Comparison of ENCODE assay signal across 11 cellular contexts in genomic region chr4:113646456-113646809, GRCh38.
DNase-seq lines count a peak whose midpoint lies in the region; ATAC-seq and TF ChIP-seq lines count a peak whose summit lies in the region.
"Had no signal": no experiment of that assay in that cellular context is flagged by ENCODE, and none has a peak within 500 bp of the region (broad histone marks: within the 10 kb centered on the region; RNA-seq: fewer than 3 reads in every experiment).

No MANE protein-coding gene starts in this region.

- no peaks in the 10 kb centered on the region for H3K9me3 ChIP-seq in SJCRH30 (replicated peaks)
- H3K9me3 ChIP-seq in hepatocyte (ENCODE audit: low read depth) = no peaks in the 10 kb centered on the region

- H3K27ac ChIP-seq in SJCRH30 (no peak overlapping the region), hepatocyte (peak overlapping the region; percentile 67)
- H3K27ac ChIP-seq: KMS-11, SK-N-MC had no signal

- no peaks in the 10 kb centered on the region for H3K9me3 Mint-ChIP-seq in stimulated activated effector memory CD8-positive, alpha-beta T cell treated with anti-CD3 and anti-CD28 coated beads, Interleukin-12 subunit alpha, Interleukin-12 subunit beta, amount 100 ng/mL, for 72 hours
- H3K9me3 Mint-ChIP-seq: activated T-cell treated with anti-CD3 and anti-CD28 coated beads, Interleukin-2, amount 50 U/mL, for 4 hours had no signal

- no peak overlapping the region for H2AFZ ChIP-seq in hepatocyte

- H3K27me3 ChIP-seq in SJCRH30 (no peaks in the 10 kb centered on the region), hepatocyte (no peaks in the 10 kb centered on the region)

- H4K20me1 ChIP-seq in hepatocyte (ENCODE audit: insufficient read depth, poor library complexity, severe bottlenecking) = no peaks in the 10 kb centered on the region

- no peak for ATAC-seq in stimulated activated effector memory CD8-positive, alpha-beta T cell treated with anti-CD3 and anti-CD28 coated beads, Interleukin-12 subunit alpha, Interleukin-12 subunit beta, amount 100 ng/mL, for 72 hours
- ATAC-seq in HG02938 (IDR thresholded peaks at IDR 0.05; ENCODE audit: unreplicated experiment) = no peak
- ATAC-seq: activated T-cell treated with anti-CD3 and anti-CD28 coated beads, Interleukin-2, amount 50 U/mL, for 4 hours had no signal

- peak overlapping the region; percentile 33 for H3K27ac Mint-ChIP-seq in stimulated activated effector memory CD8-positive, alpha-beta T cell treated with anti-CD3 and anti-CD28 coated beads, Interleukin-12 subunit alpha, Interleukin-12 subunit beta, amount 100 ng/mL, for 72 hours

- TF ChIP-seq CTCF in hepatocyte (IDR thresholded peaks at IDR 0.05; ENCODE audit: poor library complexity) = no peak

- peak overlapping the region; percentile 54 for H3K4me2 ChIP-seq in hepatocyte
- H3K4me2 ChIP-seq: KMS-11 had no signal

- H3K79me2 ChIP-seq in hepatocyte = peaks cover 74% of the 10 kb centered on the region

- H3K4me1 ChIP-seq in SJCRH30 = peaks cover 15% of the 10 kb centered on the region
- H3K4me1 ChIP-seq in hepatocyte (ENCODE audit: insufficient read depth) = peaks cover 48% of the 10 kb centered on the region

- H3K4me1 Mint-ChIP-seq in stimulated activated effector memory CD8-positive, alpha-beta T cell treated with anti-CD3 and anti-CD28 coated beads, Interleukin-12 subunit alpha, Interleukin-12 subunit beta, amount 100 ng/mL, for 72 hours = peaks cover 43% of the 10 kb centered on the region

- H3K4me3 ChIP-seq in SJCRH30 (no peak overlapping the region), hepatocyte (no peak overlapping the region)
- H3K4me3 ChIP-seq: SK-N-MC had no signal

- DNase-seq in NCI-H510A treated with DMSO at 0.1 percent for 48 hours (lab: John Stamatoyannopoulos, UW) (peak; percentile 42), NCI-H510A (lab: John Stamatoyannopoulos, UW) (no peak), SJCRH30 (peak; percentile 29 to 45), hepatocyte (ENCODE audit: low spot score) (peak; percentile 30), NCI-H1048 (lab: John Stamatoyannopoulos, UW) (no peak)
- no peak for DNase-seq in stimulated activated effector memory CD8-positive, alpha-beta T cell treated with anti-CD3 and anti-CD28 coated beads, Interleukin-12 subunit alpha, Interleukin-12 subunit beta, amount 100 ng/mL, for 72 hours (ENCODE audit: low spot score in 2 of 2)
- DNase-seq in stimulated activated CD4-positive, alpha-beta T cell treated with anti-CD3 and anti-CD28 coated beads, Interleukin-15, amount 100 ng/mL, for 24 hours = no peak
- DNase-seq: activated T-cell treated with anti-CD3 and anti-CD28 coated beads, Interleukin-2, amount 50 U/mL, for 4 hours had no signal

- peaks cover 4% of the 10 kb centered on the region; the same call in 1 of the 2 replicates for H3K36me3 ChIP-seq in SJCRH30
- H3K36me3 ChIP-seq in hepatocyte (replicated peaks; ENCODE audit: insufficient read depth, low read depth) = no peaks in the 10 kb centered on the region

- H3K36me3 Mint-ChIP-seq in stimulated activated effector memory CD8-positive, alpha-beta T cell treated with anti-CD3 and anti-CD28 coated beads, Interleukin-12 subunit alpha, Interleukin-12 subunit beta, amount 100 ng/mL, for 72 hours = peaks cover 30% of the 10 kb centered on the region

- H3K9me2 ChIP-seq in hepatocyte (replicated peaks; ENCODE audit: insufficient read depth) = no peaks in the 10 kb centered on the region

- no peak overlapping the region for H3K4me3 Mint-ChIP-seq in stimulated activated effector memory CD8-positive, alpha-beta T cell treated with anti-CD3 and anti-CD28 coated beads, Interleukin-12 subunit alpha, Interleukin-12 subunit beta, amount 100 ng/mL, for 72 hours
- H3K4me3 Mint-ChIP-seq: activated T-cell treated with anti-CD3 and anti-CD28 coated beads, Interleukin-2, amount 50 U/mL, for 4 hours had no signal

- WGBS in hepatocyte (ENCODE audit: low lambda C conversion rate, missing lambda C conversion rate) = 50% methylated on average over 2 of the region's 2 CpGs

Comparison
In these comparisons a context has a peak if more than half of its experiments do, and no peak if none do; other contexts are left out.
1. DNase-seq: peak in NCI-H510A treated with DMSO at 0.1 percent for 48 hours (single experiment), SJCRH30 (2 of 2) and hepatocyte (single experiment); none in NCI-H510A (single experiment), stimulated activated effector memory CD8-positive, alpha-beta T cell treated with anti-CD3 and anti-CD28 coated beads, Interleukin-12 subunit alpha, Interleukin-12 subunit beta, amount 100 ng/mL, for 72 hours (0 of 2), stimulated activated CD4-positive, alpha-beta T cell treated with anti-CD3 and anti-CD28 coated beads, Interleukin-15, amount 100 ng/mL, for 24 hours (single experiment) and NCI-H1048 (single experiment).